8 cellular contexts compared by ENCODE assay signal in the genomic region with DNA sequence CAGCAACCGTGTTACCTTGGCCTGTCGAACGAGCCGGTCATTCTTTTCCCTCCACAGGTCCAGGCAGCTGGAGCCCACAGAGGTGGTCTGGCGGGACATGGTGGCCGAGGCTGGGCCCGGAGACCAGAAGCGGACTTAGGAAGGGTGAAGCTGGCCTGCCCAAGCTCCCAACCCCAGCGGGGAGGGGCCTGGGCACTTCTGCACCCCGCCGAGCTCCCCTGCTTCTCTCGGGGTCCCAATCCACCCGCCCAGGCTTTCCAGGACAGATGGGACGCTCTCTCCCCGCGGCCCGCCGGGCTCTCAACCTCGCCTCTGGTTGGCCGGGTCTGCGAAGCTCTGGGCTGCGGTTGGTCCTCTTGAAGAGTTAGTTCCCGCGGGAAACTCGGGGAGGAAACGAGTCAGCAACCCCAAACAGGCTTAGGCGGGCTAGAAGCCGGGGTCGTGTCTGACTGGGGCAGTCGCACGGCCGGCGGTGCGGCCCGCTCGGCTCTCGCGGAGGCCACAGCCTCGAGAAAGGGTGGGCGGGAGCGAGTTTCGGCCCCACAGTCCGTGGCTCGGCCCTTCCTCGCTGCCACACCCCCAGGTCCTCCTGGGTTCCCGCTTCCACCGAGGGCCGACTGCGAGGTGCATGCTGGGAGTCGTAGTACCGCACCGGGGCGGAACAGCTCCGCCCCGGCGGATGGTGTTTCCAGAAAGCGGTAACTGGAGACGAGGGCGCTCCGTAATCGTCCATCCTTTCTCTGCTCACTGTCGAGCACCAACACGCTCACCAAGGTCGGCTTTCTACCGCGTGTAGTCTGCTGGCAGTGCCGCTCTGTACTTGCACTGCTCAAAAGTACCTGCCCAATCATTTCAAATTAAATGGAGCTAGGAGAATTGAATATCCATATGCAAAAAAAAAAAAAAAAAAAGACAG. TPM values are rescaled to one million over a fixed set of nuclear protein-coding genes. Genes with fewer than 3 reads are reported as not detected.
DNase-seq lines count a peak whose midpoint lies in the region; ATAC-seq and TF ChIP-seq lines count a peak whose summit lies in the region.

A gene (minus strand): TSS at position 517 of the 916 bp plus-strand sequence. CDS start 418 bp downstream, at position 99.

- H3K36me3 ChIP-seq in KMS-11 (ENCODE audit: insufficient read depth), result no peaks in the 10 kb centered on the region; the same call in 1 of the 2 replicates
- H3K36me3 ChIP-seq in fibroblast of lung (ENCODE audit: control insufficient read depth, insufficient read depth, low read length), result peaks cover 4% of the 10 kb centered on the region
- H3K36me3 ChIP-seq in naive thymus-derived CD4-positive, alpha-beta T cell (ENCODE audit: control insufficient read depth in 2 of 3, insufficient read depth in 3 of 3, low read length in 3 of 3), result peaks cover 0 to 9% (median 0%) of the 10 kb centered on the region in 3 experiments

- H2AFZ ChIP-seq in KMS-11 (ENCODE audit: low read depth) (peak within 1 kb of the TSS; percentile 92), fibroblast of lung (ENCODE audit: low read length) (peak within 1 kb of the TSS; percentile 89)

- peaks cover 21% of the 10 kb centered on the region for H3K36me3 Mint-ChIP-seq in activated T-helper 1 cell treated with anti-CD3 and anti-CD28 coated beads, Interleukin-12 subunit alpha, Interleukin-12 subunit beta, Interleukin-2, Interleukin-4 antibody, amounts not matched to agents 30 ng/mL and 10 ng/mL and 1 ng/mL, durations not matched to agents 14 hours and 24 hours and 36 hours (ENCODE audit: low read depth)
- peaks cover 0 to 7% (median 5%) of the 10 kb centered on the region in 5 donors for H3K36me3 Mint-ChIP-seq in naive thymus-derived CD4-positive, alpha-beta T cell
- H3K36me3 Mint-ChIP-seq in stimulated activated naive B cell treated with anti-CD40 and anti-IgM and Interleukin-4, amounts not matched to agents 10 μg/mL and 1 μg/mL and 100 μg/mL, for 72 hours, result peaks cover 9 to 31% of the 10 kb centered on the region in 2 donors

- no peak for TF ChIP-seq CTCF in KMS-11 (conservative IDR thresholded peaks at IDR 0.05; ENCODE audit: low read depth, low read length)
- no peak for TF ChIP-seq CTCF in fibroblast of lung (conservative IDR thresholded peaks at IDR 0.05 in 1 of 2, IDR thresholded peaks at IDR 0.05 in 1 of 2; ENCODE audit: low read depth in 1 of 2, low read length in 2 of 2)

- H3K27ac Mint-ChIP-seq in activated T-helper 1 cell treated with anti-CD3 and anti-CD28 coated beads, Interleukin-12 subunit alpha, Interleukin-12 subunit beta, Interleukin-2, Interleukin-4 antibody, amounts not matched to agents 30 ng/mL and 10 ng/mL and 1 ng/mL, durations not matched to agents 14 hours and 24 hours and 36 hours, result peak within 1 kb of the TSS; percentile 98
- H3K27ac Mint-ChIP-seq in naive thymus-derived CD4-positive, alpha-beta T cell, result peak within 1 kb of the TSS; percentile 76 to 99 (median 91)
- peak within 1 kb of the TSS; percentile 99 for H3K27ac Mint-ChIP-seq in stimulated activated naive B cell treated with anti-CD40 and anti-IgM and Interleukin-4, amounts not matched to agents 10 μg/mL and 1 μg/mL and 100 μg/mL, for 72 hours

- H3K27ac ChIP-seq in KMS-11, result peak within 1 kb of the TSS; percentile 53
- H3K27ac ChIP-seq in fibroblast of lung (ENCODE audit: insufficient read depth, low read length), result peak within 1 kb of the TSS; percentile 70
- H3K27ac ChIP-seq in naive thymus-derived CD4-positive, alpha-beta T cell (ENCODE audit: low read depth, low read length), result peak within 1 kb of the TSS; percentile 74

- peak within 1 kb of the TSS; percentile 96 for H3K4me3 Mint-ChIP-seq in activated T-helper 1 cell treated with anti-CD3 and anti-CD28 coated beads, Interleukin-12 subunit alpha, Interleukin-12 subunit beta, Interleukin-2, Interleukin-4 antibody, amounts not matched to agents 30 ng/mL and 10 ng/mL and 1 ng/mL, durations not matched to agents 14 hours and 24 hours and 36 hours
- H3K4me3 Mint-ChIP-seq in naive thymus-derived CD4-positive, alpha-beta T cell, result peak within 1 kb of the TSS; percentile 84 to 98 (median 94)
- H3K4me3 Mint-ChIP-seq in stimulated activated naive B cell treated with anti-CD40 and anti-IgM and Interleukin-4, amounts not matched to agents 10 μg/mL and 1 μg/mL and 100 μg/mL, for 72 hours, result peak within 1 kb of the TSS; percentile 97 to 99

- no peaks in the 10 kb centered on the region for H3K9me3 ChIP-seq in fibroblast of lung (ENCODE audit: control insufficient read depth, insufficient read depth, low read depth, low read length)
- H3K9me3 ChIP-seq in naive thymus-derived CD4-positive, alpha-beta T cell (ENCODE audit: control insufficient read depth in 2 of 3, low read length in 3 of 3), result no peaks in the 10 kb centered on the region

- POLR2A ChIA-PET in naive thymus-derived CD4-positive, alpha-beta T cell (lab: Charles Lee), result interaction anchor here (0.6 to 5.9 kb wide), 9 partner anchors 9 to 566 kb away, joined by 3 to 88 read pairs (median 6); a partner anchor contains a TSS

- CTCF ChIA-PET in naive thymus-derived CD4-positive, alpha-beta T cell (lab: Charles Lee), result interaction anchor here (1.2 to 4.1 kb wide), 4 partner anchors 8 to 180 kb away, joined by 4 to 19 read pairs (median 4); a partner anchor contains a TSS

- ATAC-seq in GM21723 (IDR thresholded peaks at IDR 0.05; ENCODE audit: unreplicated experiment), result peak; percentile 92
- ATAC-seq in naive thymus-derived CD4-positive, alpha-beta T cell, result peak; percentile 98
- peak; percentile 92 to 95 for ATAC-seq in stimulated activated naive B cell treated with anti-CD40 and anti-IgM and Interleukin-4, amounts not matched to agents 10 μg/mL and 1 μg/mL and 100 μg/mL, for 72 hours (replicated peaks)

- DNase-seq in DMS79 (lab: John Stamatoyannopoulos, UW) (peak; percentile 82), RKO (ENCODE audit: low spot score) (peak; percentile 93), fibroblast of lung (ENCODE audit: low read depth in 2 of 2) (peak; percentile 92 to 93)
- peak; percentile 86 for DNase-seq in activated T-helper 1 cell treated with anti-CD3 and anti-CD28 coated beads, Interleukin-12 subunit alpha, Interleukin-12 subunit beta, Interleukin-2, Interleukin-4 antibody, amounts not matched to agents 30 ng/mL and 10 ng/mL and 1 ng/mL, durations not matched to agents 14 hours and 24 hours and 36 hours (ENCODE audit: low spot score)
- peak; percentile 60 to 87 (median 73) for DNase-seq in naive thymus-derived CD4-positive, alpha-beta T cell
- peak; percentile 88 for DNase-seq in stimulated activated naive B cell treated with anti-CD40 and anti-IgM and Interleukin-4, amounts not matched to agents 10 μg/mL and 1 μg/mL and 100 μg/mL, for 72 hours

- no peaks in the 10 kb centered on the region for H3K9me3 Mint-ChIP-seq in activated T-helper 1 cell treated with anti-CD3 and anti-CD28 coated beads, Interleukin-12 subunit alpha, Interleukin-12 subunit beta, Interleukin-2, Interleukin-4 antibody, amounts not matched to agents 30 ng/mL and 10 ng/mL and 1 ng/mL, durations not matched to agents 14 hours and 24 hours and 36 hours
- H3K9me3 Mint-ChIP-seq in naive thymus-derived CD4-positive, alpha-beta T cell, result no peaks in the 10 kb centered on the region
- H3K9me3 Mint-ChIP-seq in stimulated activated naive B cell treated with anti-CD40 and anti-IgM and Interleukin-4, amounts not matched to agents 10 μg/mL and 1 μg/mL and 100 μg/mL, for 72 hours, result no peaks in the 10 kb centered on the region

- H3K4me1 ChIP-seq in KMS-11 (ENCODE audit: low read depth, poor library complexity, severe bottlenecking) (peaks cover 8% of the 10 kb centered on the region), fibroblast of lung (ENCODE audit: control insufficient read depth, extremely low read depth, insufficient read depth, low read length) (peaks cover 7% of the 10 kb centered on the region)
- H3K4me1 ChIP-seq in naive thymus-derived CD4-positive, alpha-beta T cell (ENCODE audit: control insufficient read depth in 2 of 2, insufficient read depth in 2 of 2, low read length in 2 of 2), result peaks cover 8 to 10% of the 10 kb centered on the region in 2 donors

- intact Hi-C loops in activated T-helper 1 cell treated with anti-CD3 and anti-CD28 coated beads, Interleukin-12 subunit alpha, Interleukin-12 subunit beta, Interleukin-2, Interleukin-4 antibody, amounts not matched to agents 30 ng/mL and 10 ng/mL and 1 ng/mL, durations not matched to agents 14 hours and 24 hours and 36 hours (cut with micrococcal nuclease), result loop anchor here (1.0 to 10.0 kb wide), 9 partner anchors 7 to 1607 kb away; a partner anchor contains a TSS
- intact Hi-C loops in naive thymus-derived CD4-positive, alpha-beta T cell (cut with micrococcal nuclease), result loop anchor here (1.0 to 10.0 kb wide), 9 partner anchors 7 to 735 kb away; a partner anchor contains a TSS

- H3K9ac ChIP-seq in KMS-11 (peak within 1 kb of the TSS; percentile 64; the same call in 1 of the 2 replicates), fibroblast of lung (ENCODE audit: insufficient read depth, low read length) (peak within 1 kb of the TSS; percentile 66)

- H3K27me3 ChIP-seq in KMS-11 (ENCODE audit: insufficient read depth, low read depth), result no peaks in the 10 kb centered on the region
- H3K27me3 ChIP-seq in fibroblast of lung (ENCODE audit: control insufficient read depth, insufficient read depth, low read length), result no peaks in the 10 kb centered on the region
- no peaks in the 10 kb centered on the region for H3K27me3 ChIP-seq in naive thymus-derived CD4-positive, alpha-beta T cell (ENCODE audit: control insufficient read depth in 2 of 2, insufficient read depth in 2 of 2, low read length in 2 of 2)

- H3K4me1 Mint-ChIP-seq in activated T-helper 1 cell treated with anti-CD3 and anti-CD28 coated beads, Interleukin-12 subunit alpha, Interleukin-12 subunit beta, Interleukin-2, Interleukin-4 antibody, amounts not matched to agents 30 ng/mL and 10 ng/mL and 1 ng/mL, durations not matched to agents 14 hours and 24 hours and 36 hours (ENCODE audit: low read depth), result peaks cover 32% of the 10 kb centered on the region
- peaks cover 13 to 38% (median 24%) of the 10 kb centered on the region in 7 donors for H3K4me1 Mint-ChIP-seq in naive thymus-derived CD4-positive, alpha-beta T cell
- peaks cover 24 to 40% of the 10 kb centered on the region in 2 donors for H3K4me1 Mint-ChIP-seq in stimulated activated naive B cell treated with anti-CD40 and anti-IgM and Interleukin-4, amounts not matched to agents 10 μg/mL and 1 μg/mL and 100 μg/mL, for 72 hours

- H3K4me2 ChIP-seq in KMS-11 (peak within 1 kb of the TSS; percentile 95), fibroblast of lung (ENCODE audit: extremely low read depth, insufficient read depth, low read length) (peak within 1 kb of the TSS; percentile 97)

- peaks cover 28% of the 10 kb centered on the region; the same call in 1 of the 2 replicates for H3K79me2 ChIP-seq in KMS-11 (ENCODE audit: insufficient read depth, low read depth)
- peaks cover 25% of the 10 kb centered on the region for H3K79me2 ChIP-seq in fibroblast of lung (ENCODE audit: control insufficient read depth, insufficient read depth, low read length)

- no peaks in the 10 kb centered on the region for H3K27me3 Mint-ChIP-seq in activated T-helper 1 cell treated with anti-CD3 and anti-CD28 coated beads, Interleukin-12 subunit alpha, Interleukin-12 subunit beta, Interleukin-2, Interleukin-4 antibody, amounts not matched to agents 30 ng/mL and 10 ng/mL and 1 ng/mL, durations not matched to agents 14 hours and 24 hours and 36 hours (ENCODE audit: insufficient read depth)
- H3K27me3 Mint-ChIP-seq in naive thymus-derived CD4-positive, alpha-beta T cell, result no peaks in the 10 kb centered on the region
- H3K27me3 Mint-ChIP-seq in stimulated activated naive B cell treated with anti-CD40 and anti-IgM and Interleukin-4, amounts not matched to agents 10 μg/mL and 1 μg/mL and 100 μg/mL, for 72 hours, result no peaks in the 10 kb centered on the region

- no peaks in the 10 kb centered on the region for H4K20me1 ChIP-seq in KMS-11 (ENCODE audit: insufficient read depth)
- H4K20me1 ChIP-seq in fibroblast of lung (ENCODE audit: control insufficient read depth, extremely low read depth, insufficient read depth, low read length), result no peaks in the 10 kb centered on the region

- no peak within 1 kb of the TSS for H3K4me3 ChIP-seq in KMS-11 (IDR thresholded peaks at IDR 0.05; ENCODE audit: insufficient read depth, low read depth, low read length)
- H3K4me3 ChIP-seq in fibroblast of lung (replicated peaks in 1 of 4; ENCODE audit: control extremely low read depth in 1 of 4, insufficient read depth in 1 of 4, low read depth in 3 of 4, low read length in 4 of 4), result peak within 1 kb of the TSS; percentile 68 to 89 (median 84)
- peak within 1 kb of the TSS; percentile 84 for H3K4me3 ChIP-seq in naive thymus-derived CD4-positive, alpha-beta T cell (ENCODE audit: low read length)

RNA-seq across cellular contexts. Expression of the gene that starts here (rescaled TPM):
- 102 and 104 TPM in 2 replicates for total RNA-seq in activated T-helper 1 cell treated with anti-CD3 and anti-CD28 coated beads, Interleukin-12 subunit alpha, Interleukin-12 subunit beta, Interleukin-2, Interleukin-4 antibody, amounts not matched to agents 30 ng/mL and 10 ng/mL and 1 ng/mL, durations not matched to agents 14 hours and 24 hours and 36 hours
- 9.2 and 12.2 TPM in 2 replicates for total RNA-seq in fibroblast of lung
- 6.6 and 19.4 TPM in 2 replicates for polyA plus RNA-seq in fibroblast of lung
- 9.7 and 29.3 TPM in 2 replicates for polyA plus RNA-seq in fibroblast of lung (2012)
- 14.7 and 26.7 TPM in 2 replicates for polyA minus RNA-seq in fibroblast of lung (ENCODE audit: low replicate concordance)
- 10 to 100 TPM; 19.6 to 84.9 (median 26.7) TPM for total RNA-seq in naive thymus-derived CD4-positive, alpha-beta T cell
- 10 to 100 TPM in 1 of 2 donors, 1 to 10 TPM in 1; 8.7 to 12.6 TPM for polyA plus RNA-seq in naive thymus-derived CD4-positive, alpha-beta T cell
